In genomic region chr2:134667081-134667480, GRCh38 we compare ENCODE assay signal across 20 cellular contexts. TPM values are rescaled to one million over a fixed set of nuclear protein-coding genes. Genes with fewer than 3 reads are reported as not detected.
DNase-seq lines count a peak whose midpoint lies in the region; ATAC-seq, FAIRE-seq and TF ChIP-seq lines count a peak whose summit lies in the region.
"Had no signal": no experiment of that assay in that cellular context is flagged by ENCODE, and none has a peak within 500 bp of the region (broad histone marks: within the 10 kb centered on the region; RNA-seq: fewer than 3 reads in every experiment).

No MANE protein-coding gene starts in this region.

- no peak for TF ChIP-seq POLR2A in GM12891 (IDR thresholded peaks at IDR 0.05; ENCODE audit: low read depth, low read length)

- no peaks in the 10 kb centered on the region for H3K27me3 Mint-ChIP-seq in central memory CD8-positive, alpha-beta T cell
- peaks cover 0 to 39% (median 4%) of the 10 kb centered on the region in 5 donors for H3K27me3 Mint-ChIP-seq in naive thymus-derived CD4-positive, alpha-beta T cell
- H3K27me3 Mint-ChIP-seq: B cell had no signal

- CTCF ChIA-PET in naive thymus-derived CD4-positive, alpha-beta T cell (lab: Charles Lee): interaction anchor here (1.1 kb wide), 1 partner anchor 9 kb away, joined by 3 read pairs; no protein-coding TSS in a partner anchor

- H3K36me3 Mint-ChIP-seq in central memory CD8-positive, alpha-beta T cell (ENCODE audit: insufficient read depth): peaks cover 18% of the 10 kb centered on the region
- H3K36me3 Mint-ChIP-seq in naive thymus-derived CD4-positive, alpha-beta T cell: peaks cover 0 to 2% (median 0%) of the 10 kb centered on the region in 5 donors
- no peaks in the 10 kb centered on the region for H3K36me3 Mint-ChIP-seq in activated naive CD4-positive, alpha-beta T cell treated with anti-CD3 and anti-CD28 coated beads, Interleukin-2, amount 50 U/mL, for 72 hours
- H3K36me3 Mint-ChIP-seq: CD8-positive, alpha-beta T cell had no signal

- H3K36me3 ChIP-seq in naive thymus-derived CD4-positive, alpha-beta T cell (ENCODE audit: control insufficient read depth in 2 of 3, insufficient read depth in 3 of 3, low read length in 3 of 3): no peaks in the 10 kb centered on the region
- H3K36me3 ChIP-seq in upper lobe of right lung: no peaks in the 10 kb centered on the region

- peak; percentile 28 for FAIRE-seq in GM12891 (lab: Jason Lieb, UNC)
- FAIRE-seq: G401.6, K562 had no signal

- POLR2A ChIA-PET in naive thymus-derived CD4-positive, alpha-beta T cell (lab: Charles Lee): no interaction called here

- intact Hi-C loops in naive thymus-derived CD4-positive, alpha-beta T cell (cut with micrococcal nuclease): loop anchor here in 1 of 2 donors (5.0 kb wide), 1 partner anchor 550 kb away; no protein-coding TSS in a partner anchor
- intact Hi-C loops in upper lobe of right lung (cut with DNase I): no loop called here

- no peak for ATAC-seq in central memory CD8-positive, alpha-beta T cell (replicated peaks; ENCODE audit: extremely low read depth, poor library complexity, severe bottlenecking)
- ATAC-seq in naive thymus-derived CD4-positive, alpha-beta T cell: no peak
- ATAC-seq in upper lobe of right lung: no peak
- ATAC-seq in activated naive CD4-positive, alpha-beta T cell treated with anti-CD3 and anti-CD28 coated beads, Interleukin-2, amount 50 U/mL, for 72 hours: no peak
- ATAC-seq: CD8-positive, alpha-beta T cell; GM23338; HCT116; K562 had no signal

- no peak overlapping the region for H3K4me3 ChIP-seq in naive thymus-derived CD4-positive, alpha-beta T cell (ENCODE audit: low read length)
- no peak overlapping the region for H3K4me3 ChIP-seq in upper lobe of right lung
- H3K4me3 ChIP-seq: GM23338, K562, SK-N-MC had no signal

- peaks cover 85% of the 10 kb centered on the region for H3K4me1 Mint-ChIP-seq in central memory CD8-positive, alpha-beta T cell
- H3K4me1 Mint-ChIP-seq in naive thymus-derived CD4-positive, alpha-beta T cell: peaks cover 50 to 76% (median 71%) of the 10 kb centered on the region in 7 donors

- peak overlapping the region; percentile 73 for H3K27ac Mint-ChIP-seq in central memory CD8-positive, alpha-beta T cell (ENCODE audit: low read depth)
- peak overlapping the region in 4 of 9 donors; percentile 30 to 63 (median 48) for H3K27ac Mint-ChIP-seq in naive thymus-derived CD4-positive, alpha-beta T cell
- no peak overlapping the region for H3K27ac Mint-ChIP-seq in activated naive CD4-positive, alpha-beta T cell treated with anti-CD3 and anti-CD28 coated beads, Interleukin-2, amount 50 U/mL, for 72 hours
- H3K27ac Mint-ChIP-seq: B cell; CD8-positive, alpha-beta T cell; GM23338 had no signal

- peaks cover 53 to 54% of the 10 kb centered on the region in 2 donors for H3K4me1 ChIP-seq in naive thymus-derived CD4-positive, alpha-beta T cell (ENCODE audit: control insufficient read depth in 2 of 2, insufficient read depth in 2 of 2, low read length in 2 of 2)
- peaks cover 7% of the 10 kb centered on the region for H3K4me1 ChIP-seq in upper lobe of right lung

- H3K4me3 Mint-ChIP-seq in central memory CD8-positive, alpha-beta T cell: peak overlapping the region; percentile 66
- H3K4me3 Mint-ChIP-seq in naive thymus-derived CD4-positive, alpha-beta T cell: peak overlapping the region in 7 of 10 donors; percentile 18 to 81 (median 23)
- H3K4me3 Mint-ChIP-seq: B cell; CD8-positive, alpha-beta T cell; GM23338 had no signal

- DNase-seq in GM12891 (ENCODE audit: insufficient read length, low spot score): no peak
- DNase-seq in central memory CD8-positive, alpha-beta T cell (ENCODE audit: low spot score in 2 of 2): no peak
- no peak for DNase-seq in naive thymus-derived CD4-positive, alpha-beta T cell
- no peak for DNase-seq in upper lobe of right lung
- no peak for DNase-seq in NCI-H69 (lab: John Stamatoyannopoulos, UW)
- no peak for DNase-seq in NCI-H128 (lab: John Stamatoyannopoulos, UW; ENCODE audit: unreplicated experiment)
- no peak for DNase-seq in activated naive CD4-positive, alpha-beta T cell treated with anti-CD3 and anti-CD28 coated beads, Interleukin-2, amount 50 U/mL, for 72 hours (ENCODE audit: low spot score in 2 of 2)
- DNase-seq: CD8-positive, alpha-beta T cell; DMS79 treated with DMSO at 0.1 percent for 48 hours; NCI-H1436 treated with DMSO at 0.1 percent for 48 hours; NCI-H2081; NCI-H510A; Right ventricle myocardium superior had no signal

- no peaks in the 10 kb centered on the region for H3K9me3 Mint-ChIP-seq in central memory CD8-positive, alpha-beta T cell
- H3K9me3 Mint-ChIP-seq in naive thymus-derived CD4-positive, alpha-beta T cell: peaks cover 0 to 6% (median 0%) of the 10 kb centered on the region in 11 donors
- no peaks in the 10 kb centered on the region for H3K9me3 Mint-ChIP-seq in activated naive CD4-positive, alpha-beta T cell treated with anti-CD3 and anti-CD28 coated beads, Interleukin-2, amount 50 U/mL, for 72 hours
- H3K9me3 Mint-ChIP-seq: CD8-positive, alpha-beta T cell; GM23338 had no signal

- H3K27ac ChIP-seq in naive thymus-derived CD4-positive, alpha-beta T cell (ENCODE audit: low read depth, low read length): no peak overlapping the region
- H3K27ac ChIP-seq in upper lobe of right lung: peak overlapping the region; percentile 11
- H3K27ac ChIP-seq: SK-N-MC had no signal

- no peaks in the 10 kb centered on the region for H3K9me3 ChIP-seq in naive thymus-derived CD4-positive, alpha-beta T cell (ENCODE audit: control insufficient read depth in 2 of 3, low read length in 3 of 3)
- H3K9me3 ChIP-seq in upper lobe of right lung: no peaks in the 10 kb centered on the region

- H3K27me3 ChIP-seq in naive thymus-derived CD4-positive, alpha-beta T cell (ENCODE audit: control insufficient read depth in 2 of 2, insufficient read depth in 2 of 2, low read length in 2 of 2): no peaks in the 10 kb centered on the region
- no peaks in the 10 kb centered on the region for H3K27me3 ChIP-seq in upper lobe of right lung

- TF ChIP-seq CTCF in upper lobe of right lung (IDR thresholded peaks at IDR 0.05): no peak

TF ChIP-seq in GM12891, 5 proteins besides CTCF, POLR2A, EP300 and RAD21:
- TF ChIP-seq TAF1 (IDR thresholded peaks at IDR 0.05; ENCODE audit: low read depth, low read length) (no peak), POU2F2 (IDR thresholded peaks at IDR 0.05; ENCODE audit: low read depth, low read length) (no peak), POLR2AphosphoS5 (IDR thresholded peaks at IDR 0.05; ENCODE audit: low read depth, low read length) (no peak), PAX5 (IDR thresholded peaks at IDR 0.05; ENCODE audit: insufficient read depth, low read length, severe bottlenecking) (no peak), SPI1 (IDR thresholded peaks at IDR 0.05; ENCODE audit: low read depth, low read length) (no peak)

RNA-seq across cellular contexts. Expression of gene TMEM163, which starts 51.7 kb away (rescaled TPM):
- polyA plus RNA-seq in GM12891 (2012; ENCODE audit: low read depth, missing spikeins): 10.9 TPM
- total RNA-seq in naive thymus-derived CD4-positive, alpha-beta T cell: under 1 TPM in 3 of 5 experiments, not detected in 2; 0.21 to 0.71 (median 0.39) TPM
- polyA plus RNA-seq in naive thymus-derived CD4-positive, alpha-beta T cell: under 1 TPM; 0.13 to 0.21 TPM
- 34.6 TPM for total RNA-seq in upper lobe of right lung
- total RNA-seq in activated naive CD4-positive, alpha-beta T cell treated with anti-CD3 and anti-CD28 coated beads, Interleukin-2, amount 50 U/mL, for 72 hours: under 1 TPM in 1 of 2 donors, not detected in 1; 0.16 TPM
- polyA plus RNA-seq: AG04450 had no signal

Comparison
In these comparisons a context has a peak if more than half of its experiments do, and no peak if none do; other contexts are left out.
1. RNA of gene TMEM163, which starts 51.7 kb away (total RNA-seq): 34.6 TPM in upper lobe of right lung (single experiment); 0.21 to 0.71 TPM in naive thymus-derived CD4-positive, alpha-beta T cell and 0.16 TPM in activated naive CD4-positive, alpha-beta T cell treated with anti-CD3 and anti-CD28 coated beads, Interleukin-2, amount 50 U/mL, for 72 hours; every median in the first group is over 10 times any median in the second.